8 cellular contexts compared by ENCODE assay signal in the genomic region with DNA sequence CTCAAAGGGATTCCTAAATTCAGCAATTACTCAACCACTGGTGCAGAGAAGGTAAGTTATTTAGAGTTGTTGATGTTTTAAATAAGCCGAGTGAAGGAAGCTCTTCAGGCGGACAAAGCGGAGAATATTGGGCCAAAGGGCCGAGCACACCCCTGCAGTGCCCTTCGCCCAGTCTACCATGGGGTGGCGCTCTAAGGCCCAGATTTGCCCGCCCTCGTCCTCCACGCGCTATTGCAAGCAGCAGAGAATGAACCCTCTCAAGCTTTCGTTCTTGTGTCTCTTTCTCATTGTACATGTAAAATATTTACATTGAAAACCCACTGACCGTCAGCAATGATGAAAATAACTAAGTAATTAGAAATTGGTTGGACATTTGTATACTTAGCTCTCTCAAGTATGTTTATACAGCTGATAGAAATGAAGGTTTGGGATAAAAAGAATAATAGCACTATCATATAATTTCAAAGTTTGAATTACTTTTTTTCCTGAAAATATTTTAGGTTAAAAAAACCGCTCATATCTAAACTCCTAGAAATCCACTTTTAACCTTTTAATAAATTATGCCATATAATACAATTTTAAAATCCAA.
DNase-seq lines count a peak whose midpoint lies in the region; ATAC-seq, FAIRE-seq and TF ChIP-seq lines count a peak whose summit lies in the region.

No MANE protein-coding gene starts in this region.

- TF ChIP-seq RAD21 in IMR-90 (IDR thresholded peaks at IDR 0.05; ENCODE audit: low read length), result peak; percentile 89

- H2AK9ac ChIP-seq in IMR-90 (replicated peaks; ENCODE audit: low read depth, low read length, poor library complexity), result no peak overlapping the region

- H3K4me1 ChIP-seq in IMR-90 (ENCODE audit: control insufficient read depth, insufficient read depth, low read length), result no peaks in the 10 kb centered on the region
- no peaks in the 10 kb centered on the region for H3K4me1 ChIP-seq in right cardiac atrium (ENCODE audit: control insufficient read depth, insufficient read depth, low read length)

- H3K4ac ChIP-seq in IMR-90 (ENCODE audit: low read depth, low read length), result no peak overlapping the region

- WGBS in IMR-90 (ENCODE audit: extremely low coverage in 2 of 2, insufficient read length in 1 of 2), 2 experiments, result 13% methylated on average over 3 of the region's 13 CpGs; no CpG with 5 or more reads in 1 of the 2 experiments
- WGBS in right cardiac atrium, result 10% methylated on average over 13 of the region's 13 CpGs

- H3K9me3 ChIP-seq in IMR-90 (ENCODE audit: control insufficient read depth, insufficient read depth, low read length) (no peaks in the 10 kb centered on the region), right cardiac atrium (ENCODE audit: control insufficient read depth, low read length) (no peaks in the 10 kb centered on the region)
- H3K9me3 ChIP-seq in CD4-positive, alpha-beta T cell (ENCODE audit: control insufficient read depth, low read length), result no peaks in the 10 kb centered on the region

- CTCF ChIA-PET in IMR-90 (lab: Yijun Ruan, JAX), result interaction anchor here (0.6 to 1.3 kb wide), 5 partner anchors 9 to 1029 kb away, joined by 3 to 4 read pairs (median 3); no protein-coding TSS in a partner anchor
- CTCF ChIA-PET in CD4-positive, alpha-beta T cell (lab: Charles Lee), result no interaction called here

- intact Hi-C loops in IMR-90 (cut with micrococcal nuclease), result loop anchor here (1.0 to 10.0 kb wide), 5 partner anchors 265 to 702 kb away; no protein-coding TSS in a partner anchor
- intact Hi-C loops in activated T-helper 2 cell treated with anti-CD3 and anti-CD28 coated beads, Interferon-gamma antibody, Interleukin-2, Interleukin-4, amounts not matched to agents 10 μg/mL and 5 μg/mL and 100 μg/mL, durations not matched to agents 14 hours and 24 hours and 36 hours (cut with micrococcal nuclease), result loop anchor here (5.0 kb wide), 1 partner anchor 345 kb away; no protein-coding TSS in a partner anchor
- intact Hi-C loops in right cardiac atrium (cut with DNase I), result loop anchor here in 1 of 4 donors (10.0 kb wide), 1 partner anchor 352 kb away; no protein-coding TSS in a partner anchor
- intact Hi-C loops in CD4-positive, alpha-beta T cell (cut with DNase I, micrococcal nuclease), result no loop called here

- H3K4me3 Mint-ChIP-seq in activated T-helper 2 cell treated with anti-CD3 and anti-CD28 coated beads, Interferon-gamma antibody, Interleukin-2, Interleukin-4, amounts not matched to agents 10 μg/mL and 5 μg/mL and 100 μg/mL, durations not matched to agents 14 hours and 24 hours and 36 hours (ENCODE audit: low read depth), result no peak overlapping the region
- H3K4me3 Mint-ChIP-seq in CD4-positive, alpha-beta T cell, result no peak overlapping the region

- H2BK120ac ChIP-seq in IMR-90 (ENCODE audit: low read depth, low read length), result no peak overlapping the region

- no peak overlapping the region for H2AK5ac ChIP-seq in IMR-90 (ENCODE audit: low read depth, low read length)

- H3K9ac ChIP-seq in IMR-90 (ENCODE audit: low read depth, low read length), result no peak overlapping the region

- no peak overlapping the region for H3K18ac ChIP-seq in IMR-90 (ENCODE audit: low read depth, low read length)

- H3K36me3 Mint-ChIP-seq in activated T-helper 2 cell treated with anti-CD3 and anti-CD28 coated beads, Interferon-gamma antibody, Interleukin-2, Interleukin-4, amounts not matched to agents 10 μg/mL and 5 μg/mL and 100 μg/mL, durations not matched to agents 14 hours and 24 hours and 36 hours (ENCODE audit: low read depth), result no peaks in the 10 kb centered on the region
- no peaks in the 10 kb centered on the region for H3K36me3 Mint-ChIP-seq in CD4-positive, alpha-beta T cell (ENCODE audit: low read depth)

- H2BK20ac ChIP-seq in IMR-90 (ENCODE audit: low read depth, low read length), result no peak overlapping the region

- H2BK15ac ChIP-seq in IMR-90 (ENCODE audit: low read depth, low read length), result no peak overlapping the region

- in situ Hi-C loops in IMR-90 (cut with MboI; ENCODE audit: low sequenced_read_pairs), result loop anchor here (10.0 kb wide), 1 partner anchor 342 kb away; a partner anchor contains a TSS

- H3K4me1 Mint-ChIP-seq in activated T-helper 2 cell treated with anti-CD3 and anti-CD28 coated beads, Interferon-gamma antibody, Interleukin-2, Interleukin-4, amounts not matched to agents 10 μg/mL and 5 μg/mL and 100 μg/mL, durations not matched to agents 14 hours and 24 hours and 36 hours (ENCODE audit: low read depth), result no peaks in the 10 kb centered on the region
- no peaks in the 10 kb centered on the region for H3K4me1 Mint-ChIP-seq in CD4-positive, alpha-beta T cell (ENCODE audit: low read depth)

- FAIRE-seq in GM19239 (lab: Jason Lieb, UNC), result no peak

- H3K36me3 ChIP-seq in IMR-90 (ENCODE audit: control insufficient read depth, insufficient read depth, low read length), result no peaks in the 10 kb centered on the region

- no TSS peak for BruUV-seq in IMR-90 (replicated peaks; lab: Mats Ljungman, UMichigan)

- no peak overlapping the region for H3K27ac Mint-ChIP-seq in activated T-helper 2 cell treated with anti-CD3 and anti-CD28 coated beads, Interferon-gamma antibody, Interleukin-2, Interleukin-4, amounts not matched to agents 10 μg/mL and 5 μg/mL and 100 μg/mL, durations not matched to agents 14 hours and 24 hours and 36 hours
- no peak overlapping the region for H3K27ac Mint-ChIP-seq in CD4-positive, alpha-beta T cell

- no peak overlapping the region for H3K23ac ChIP-seq in IMR-90 (ENCODE audit: low read depth, low read length)

- H4K5ac ChIP-seq in IMR-90 (ENCODE audit: low read depth, low read length), result no peak overlapping the region

- H3K4me3 ChIP-seq in IMR-90 (ENCODE audit: insufficient read depth, low read depth, low read length), result no peak overlapping the region
- no peak overlapping the region for H3K4me3 ChIP-seq in right cardiac atrium (ENCODE audit: low read length)

- no peak overlapping the region for H4K8ac ChIP-seq in IMR-90 (ENCODE audit: low read depth in 2 of 2, low read length in 2 of 2)

- ATAC-seq in IMR-90 (ENCODE audit: low read depth) (peak; percentile 93), right cardiac atrium (peak; percentile 84 to 92)
- no peak for ATAC-seq in CD4-positive, alpha-beta T cell (ENCODE audit: poor library complexity)

- no peak overlapping the region for H2BK5ac ChIP-seq in IMR-90 (ENCODE audit: low read depth, low read length, poor library complexity, severe bottlenecking)

- no peak overlapping the region for H3K56ac ChIP-seq in IMR-90 (ENCODE audit: extremely low read depth, insufficient read depth, low read length)

- POLR2A ChIA-PET in IMR-90 (lab: Charles Lee; ENCODE audit: unreplicated experiment), result no interaction called here
- POLR2A ChIA-PET in CD4-positive, alpha-beta T cell (lab: Charles Lee), result no interaction called here

- no peaks in the 10 kb centered on the region for H4K20me1 ChIP-seq in IMR-90 (ENCODE audit: insufficient read depth, low read length)

- H3K27me3 Mint-ChIP-seq in activated T-helper 2 cell treated with anti-CD3 and anti-CD28 coated beads, Interferon-gamma antibody, Interleukin-2, Interleukin-4, amounts not matched to agents 10 μg/mL and 5 μg/mL and 100 μg/mL, durations not matched to agents 14 hours and 24 hours and 36 hours (ENCODE audit: low read depth), result peaks cover 3% of the 10 kb centered on the region
- peaks cover 16% of the 10 kb centered on the region for H3K27me3 Mint-ChIP-seq in CD4-positive, alpha-beta T cell

- no peak overlapping the region for H3K27ac ChIP-seq in IMR-90 (ENCODE audit: insufficient read depth, low read length)
- no peak overlapping the region for H3K27ac ChIP-seq in right cardiac atrium (ENCODE audit: low read length)
- no peak overlapping the region for H3K27ac ChIP-seq in CD4-positive, alpha-beta T cell (ENCODE audit: low read depth, low read length)

- no peak for TF ChIP-seq POLR2A in IMR-90 (IDR thresholded peaks at IDR 0.05; ENCODE audit: low read depth, low read length)

- DNase-seq in COLO668 (lab: John Stamatoyannopoulos, UW; ENCODE audit: unreplicated experiment) (peak; percentile 13), GM19239 (ENCODE audit: insufficient read length, low spot score) (peak; percentile 1), IMR-90 (peak; percentile 41), right cardiac atrium (peak; percentile 59 to 83 (median 80)), stromal cell of bone marrow (ENCODE audit: low read depth) (peak; percentile 14), NCI-H128 (lab: John Stamatoyannopoulos, UW; ENCODE audit: unreplicated experiment) (no peak)
- DNase-seq in activated T-helper 2 cell treated with anti-CD3 and anti-CD28 coated beads, Interferon-gamma antibody, Interleukin-2, Interleukin-4, amounts not matched to agents 10 μg/mL and 5 μg/mL and 100 μg/mL, durations not matched to agents 14 hours and 24 hours and 36 hours (ENCODE audit: low spot score), result peak; percentile 9
- DNase-seq in CD4-positive, alpha-beta T cell, result no peak

- no peaks in the 10 kb centered on the region for H3K9me3 Mint-ChIP-seq in activated T-helper 2 cell treated with anti-CD3 and anti-CD28 coated beads, Interferon-gamma antibody, Interleukin-2, Interleukin-4, amounts not matched to agents 10 μg/mL and 5 μg/mL and 100 μg/mL, durations not matched to agents 14 hours and 24 hours and 36 hours
- no peaks in the 10 kb centered on the region for H3K9me3 Mint-ChIP-seq in CD4-positive, alpha-beta T cell

- no peak overlapping the region for H3K14ac ChIP-seq in IMR-90 (replicated peaks; ENCODE audit: low read depth, low read length)

- no peak overlapping the region for H4K91ac ChIP-seq in IMR-90 (ENCODE audit: insufficient read depth, low read depth, low read length)

- no peaks in the 10 kb centered on the region for H3K79me1 ChIP-seq in IMR-90 (ENCODE audit: low read depth in 1 of 2, low read length in 2 of 2)

- H3K9me1 ChIP-seq in IMR-90 (ENCODE audit: insufficient read depth, low read length), result no peaks in the 10 kb centered on the region

- peak; percentile 84 for TF ChIP-seq CTCF in IMR-90 (conservative IDR thresholded peaks at IDR 0.05; ENCODE audit: low read depth, low read length)
- no peak for TF ChIP-seq CTCF in CD4-positive, alpha-beta T cell (IDR thresholded peaks at IDR 0.05)

- dilution Hi-C loops in IMR-90 (cut with HindIII; ENCODE audit: low sequenced_read_pairs, unreplicated experiment), result no loop called here

- H3K27me3 ChIP-seq in IMR-90 (ENCODE audit: control insufficient read depth, insufficient read depth, low read length), result peaks cover 5% of the 10 kb centered on the region
- no peaks in the 10 kb centered on the region for H3K27me3 ChIP-seq in right cardiac atrium (ENCODE audit: control insufficient read depth, insufficient read depth)
- no peaks in the 10 kb centered on the region for H3K27me3 ChIP-seq in CD4-positive, alpha-beta T cell (ENCODE audit: control insufficient read depth, insufficient read depth, low read length)

- H3K4me2 ChIP-seq in IMR-90 (ENCODE audit: low read depth, low read length), result no peak overlapping the region; the same call in 1 of the 2 replicates

- no peak overlapping the region for H2AFZ ChIP-seq in IMR-90 (replicated peaks; ENCODE audit: low read length, poor library complexity)

TF ChIP-seq in IMR-90, 13 proteins besides CTCF, POLR2A, EP300 and RAD21:
- TF ChIP-seq BHLHE40 (IDR thresholded peaks at IDR 0.05; ENCODE audit: low read depth, low read length) (no peak), MAZ (IDR thresholded peaks at IDR 0.05; ENCODE audit: borderline replicate concordance, low read depth, low read length) (no peak), SMC3 (IDR thresholded peaks at IDR 0.05; ENCODE audit: low read depth, low read length) (peak; percentile 92)

Comparison
In these comparisons a context has a peak if more than half of its experiments do, and no peak if none do; other contexts are left out.
1. DNase-seq: peak in COLO668 (single experiment), GM19239 (single experiment), IMR-90 (single experiment), activated T-helper 2 cell treated with anti-CD3 and anti-CD28 coated beads, Interferon-gamma antibody, Interleukin-2, Interleukin-4, amounts not matched to agents 10 μg/mL and 5 μg/mL and 100 μg/mL, durations not matched to agents 14 hours and 24 hours and 36 hours (single experiment), right cardiac atrium (3 of 3) and stromal cell of bone marrow (single experiment); none in NCI-H128 (single experiment) and CD4-positive, alpha-beta T cell (0 of 10).
2. intact Hi-C loops: an anchor here in IMR-90 (1.0 to 10.0 kb wide) and activated T-helper 2 cell treated with anti-CD3 and anti-CD28 coated beads, Interferon-gamma antibody, Interleukin-2, Interleukin-4, amounts not matched to agents 10 μg/mL and 5 μg/mL and 100 μg/mL, durations not matched to agents 14 hours and 24 hours and 36 hours (5.0 kb wide); none called in CD4-positive, alpha-beta T cell.